ENCODE assay signal across 8 cellular contexts in the genomic region with DNA sequence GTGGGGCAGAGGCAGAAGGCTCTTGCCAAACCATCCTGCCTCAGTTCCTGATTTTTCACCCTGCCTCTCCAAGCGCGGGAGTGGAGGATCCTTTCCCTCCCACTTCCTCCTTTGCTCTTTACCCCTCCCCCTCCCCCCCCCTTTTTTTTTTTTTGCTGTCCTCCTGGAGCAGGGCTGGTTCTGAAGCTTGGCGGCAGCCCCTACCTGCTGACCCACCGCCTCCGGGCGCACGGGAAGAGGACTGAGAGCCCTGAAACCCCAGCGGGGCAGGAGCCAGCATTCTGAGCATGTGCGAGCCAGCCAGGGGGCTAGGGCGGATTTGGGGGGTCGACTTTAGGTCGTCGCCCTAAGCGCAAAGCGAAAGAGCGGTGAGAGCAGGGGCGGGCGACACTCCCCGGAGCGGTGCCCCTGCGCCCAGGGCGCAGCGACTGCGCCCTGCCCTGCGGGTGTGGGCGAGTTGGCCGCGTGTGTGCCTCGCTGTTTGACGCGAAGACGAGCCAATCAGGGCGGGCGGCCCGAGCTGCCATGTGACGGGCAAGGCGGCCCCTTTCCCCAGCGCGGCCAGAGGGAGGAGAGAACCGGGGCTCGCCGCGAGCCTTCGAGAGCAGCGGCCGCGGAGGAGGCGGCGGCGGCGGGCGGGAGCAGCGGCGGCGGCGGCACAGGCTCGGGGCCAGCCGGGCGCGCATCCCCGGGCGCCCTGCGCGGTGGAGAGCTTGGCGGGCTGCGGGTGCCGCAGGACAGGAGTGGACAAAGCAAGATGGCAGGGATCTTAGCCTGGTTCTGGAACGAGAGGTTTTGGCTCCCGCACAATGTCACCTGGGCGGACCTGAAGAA. TPM values are rescaled to one million over a fixed set of nuclear protein-coding genes. Genes with fewer than 3 reads are reported as not detected.
DNase-seq lines count a peak whose midpoint lies in the region; ATAC-seq and TF ChIP-seq lines count a peak whose summit lies in the region.

A gene with protein sequence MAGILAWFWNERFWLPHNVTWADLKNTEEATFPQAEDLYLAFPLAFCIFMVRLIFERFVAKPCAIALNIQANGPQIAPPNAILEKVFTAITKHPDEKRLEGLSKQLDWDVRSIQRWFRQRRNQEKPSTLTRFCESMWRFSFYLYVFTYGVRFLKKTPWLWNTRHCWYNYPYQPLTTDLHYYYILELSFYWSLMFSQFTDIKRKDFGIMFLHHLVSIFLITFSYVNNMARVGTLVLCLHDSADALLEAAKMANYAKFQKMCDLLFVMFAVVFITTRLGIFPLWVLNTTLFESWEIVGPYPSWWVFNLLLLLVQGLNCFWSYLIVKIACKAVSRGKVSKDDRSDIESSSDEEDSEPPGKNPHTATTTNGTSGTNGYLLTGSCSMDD (plus strand): TSS at position 581 of the 834 bp plus-strand sequence. CDS start 177 bp downstream, at position 758.

- TF ChIP-seq CTCF in RWPE1 (conservative IDR thresholded peaks at IDR 0.05; ENCODE audit: low read depth) (no peak), foreskin keratinocyte (conservative IDR thresholded peaks at IDR 0.05) (peak; percentile 3), neural progenitor cell (IDR thresholded peaks at IDR 0.05) (no peak), stomach (IDR thresholded peaks at IDR 0.05) (peak in 1 of 7 experiments; percentile 12)

- H3K4me2 ChIP-seq in neural progenitor cell, result peak within 1 kb of the TSS; percentile 96

- H3K27me3 Mint-ChIP-seq in IgD-negative memory B cell, result no peaks in the 10 kb centered on the region
- H3K27me3 Mint-ChIP-seq in neural progenitor cell (ENCODE audit: insufficient read depth, low read depth), result no peaks in the 10 kb centered on the region

- POLR2A ChIA-PET in RWPE1 (lab: Yijun Ruan, JAX; ENCODE audit: low non-redundant PET), result no interaction called here

- H3K9me3 Mint-ChIP-seq in IgD-negative memory B cell (no peaks in the 10 kb centered on the region), neural progenitor cell (no peaks in the 10 kb centered on the region)

- H3K79me2 ChIP-seq in neural progenitor cell (ENCODE audit: low read depth), result peaks cover 44% of the 10 kb centered on the region

- H2AFZ ChIP-seq in neural progenitor cell (replicated peaks), result peak within 1 kb of the TSS; percentile 93

- no peak for TF ChIP-seq EP300 in stomach (IDR thresholded peaks at IDR 0.05)

- H3K9me3 ChIP-seq in neural progenitor cell (ENCODE audit: low read depth) (no peaks in the 10 kb centered on the region), stomach (no peaks in the 10 kb centered on the region)

- H3K9ac ChIP-seq in neural progenitor cell, result peak within 1 kb of the TSS; percentile 55

- peak within 1 kb of the TSS in 2 of 4 donors; percentile 89 to 92 for H3K4me3 Mint-ChIP-seq in IgD-negative memory B cell
- H3K4me3 Mint-ChIP-seq in neural progenitor cell, result no peak within 1 kb of the TSS

- peak within 1 kb of the TSS in 2 of 3 donors; percentile 3 to 36 for H3K27ac Mint-ChIP-seq in IgD-negative memory B cell
- peak within 1 kb of the TSS; percentile 40 for H3K27ac Mint-ChIP-seq in neural progenitor cell

- ATAC-seq in GM21619 (IDR thresholded peaks at IDR 0.05; ENCODE audit: unreplicated experiment) (peak; percentile 93), foreskin keratinocyte (peak; percentile 96)

- intact Hi-C loops in stomach (cut with DNase I; ENCODE audit: low total_unique reads), result no loop called here

- peak within 1 kb of the TSS; percentile 89 for H3K27ac ChIP-seq in RWPE1
- peak within 1 kb of the TSS; percentile 86 for H3K27ac ChIP-seq in foreskin keratinocyte
- peak within 1 kb of the TSS; percentile 55 for H3K27ac ChIP-seq in neural progenitor cell
- H3K27ac ChIP-seq in stomach, result peak within 1 kb of the TSS; percentile 87 to 96 (median 90)

- H3K4me1 Mint-ChIP-seq in IgD-negative memory B cell (peaks cover 8 to 16% (median 12%) of the 10 kb centered on the region in 3 donors), neural progenitor cell (peaks cover 18% of the 10 kb centered on the region)

- H3K36me3 Mint-ChIP-seq in IgD-negative memory B cell (no peaks in the 10 kb centered on the region), neural progenitor cell (no peaks in the 10 kb centered on the region)

- peaks cover 35% of the 10 kb centered on the region for H4K20me1 ChIP-seq in neural progenitor cell (ENCODE audit: low read depth)

- CTCF ChIA-PET in RWPE1 (lab: Yijun Ruan, JAX), result interaction anchor here (0.6 kb wide), 1 partner anchor 119 kb away, joined by 3 read pairs; no protein-coding TSS in a partner anchor

- H3F3A ChIP-seq in neural progenitor cell (ENCODE audit: low read depth), result peaks cover 7% of the 10 kb centered on the region

- DNase-seq in DMS79 treated with DMSO at 0.1 percent for 48 hours (lab: John Stamatoyannopoulos, UW), result peak; percentile 72
- peak; percentile 95 for DNase-seq in RWPE1 (ENCODE audit: low spot score)
- DNase-seq in activated gamma-delta T cell treated with Interleukin-2 at 50 U/mL for 16 hours, result peak; percentile 76
- DNase-seq in foreskin keratinocyte, result peak; percentile 75 to 85
- DNase-seq in neural progenitor cell (ENCODE audit: low spot score), result peak; percentile 96
- DNase-seq in stomach, result peak; percentile 97

- peak in 2 of 4 donors; percentile 44 to 85 for TF ChIP-seq POLR2A in stomach (IDR thresholded peaks at IDR 0.05)

- no peaks in the 10 kb centered on the region for H3K36me3 ChIP-seq in neural progenitor cell
- H3K36me3 ChIP-seq in stomach, result no peaks in the 10 kb centered on the region

- no peaks in the 10 kb centered on the region for H3K4me1 ChIP-seq in foreskin keratinocyte
- H3K4me1 ChIP-seq in neural progenitor cell, result peaks cover 35% of the 10 kb centered on the region
- peaks cover 13 to 41% (median 27%) of the 10 kb centered on the region in 4 donors for H3K4me1 ChIP-seq in stomach

- H3K4me3 ChIP-seq in neural progenitor cell (peak within 1 kb of the TSS; percentile 77), stomach (peak within 1 kb of the TSS; percentile 76 to 95 (median 94))

- 0 to 1% (median 1%) methylated on average over 51 to 70 of the region's 70 CpGs for WGBS in stomach, 5 donors

- H3K27me3 ChIP-seq in foreskin keratinocyte (no peaks in the 10 kb centered on the region), neural progenitor cell (no peaks in the 10 kb centered on the region), stomach (no peaks in the 10 kb centered on the region)

RNA-seq across cellular contexts. Expression of the gene that starts here (rescaled TPM):
- polyA plus RNA-seq in IgD-negative memory B cell (2.7 TPM), foreskin keratinocyte (8.0 and 10.1 TPM in 2 replicates), stomach (1 to 10 TPM; 4.0 to 6.6 (median 5.5) TPM)
- total RNA-seq in foreskin keratinocyte (38.1 and 38.8 TPM in 2 replicates), neural progenitor cell (ENCODE audit: low replicate concordance) (35.7 and 50.8 TPM in 2 replicates), stomach (100 to 1,000 TPM in 1 of 5 donors, 10 to 100 TPM in 4; 47.5 to 102 (median 68.3) TPM)

Comparison
In these comparisons a context has a peak if more than half of its experiments do, and no peak if none do; other contexts are left out.
1. Peak in every context shown above with its lines: DNase-seq, ATAC-seq, H3K4me3 ChIP-seq and H3K27ac ChIP-seq.